ENCODE assay signal across 2 cellular contexts in the genomic region with DNA sequence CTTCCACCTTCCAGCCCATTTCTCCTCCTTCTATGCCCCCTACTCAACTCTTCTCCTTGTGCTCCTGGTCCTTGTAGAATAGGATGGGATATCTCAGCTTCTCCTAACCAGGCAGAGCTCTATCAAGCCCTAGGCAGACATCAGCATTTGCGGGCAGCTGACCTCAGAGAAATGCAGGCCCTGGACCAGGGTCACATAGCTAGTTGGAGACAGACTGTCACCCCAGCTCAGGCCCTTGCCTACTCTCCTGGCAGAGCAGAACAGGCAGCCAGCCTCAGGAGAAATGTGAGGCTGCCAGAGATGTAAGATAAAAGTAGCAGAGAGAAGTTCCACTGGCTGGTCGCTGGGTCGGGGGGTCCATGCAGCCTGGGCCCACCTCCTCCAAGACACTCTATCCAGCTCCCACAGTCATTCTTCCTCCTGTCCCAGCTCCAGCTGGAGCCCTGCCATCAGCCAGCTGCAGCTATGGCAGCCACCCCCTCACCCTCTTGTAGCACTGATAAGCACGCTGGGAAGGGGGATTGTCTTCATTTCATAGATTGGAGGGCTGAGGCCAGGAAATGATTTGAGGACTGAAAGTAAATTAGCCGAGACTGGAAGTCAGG.
TF ChIP-seq lines count a peak whose summit lies in the region.

No MANE protein-coding gene starts in this region.

TF ChIP-seq in liver, 16 proteins besides CTCF, POLR2A, EP300 and RAD21:
- TF ChIP-seq SP1 (IDR thresholded peaks at IDR 0.05): no peak
- TF ChIP-seq, protein P1, sequence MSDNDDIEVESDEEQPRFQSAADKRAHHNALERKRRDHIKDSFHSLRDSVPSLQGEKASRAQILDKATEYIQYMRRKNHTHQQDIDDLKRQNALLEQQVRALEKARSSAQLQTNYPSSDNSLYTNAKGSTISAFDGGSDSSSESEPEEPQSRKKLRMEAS (IDR thresholded peaks at IDR 0.05): no peak
- peak; percentile 59 for TF ChIP-seq YY1 (IDR thresholded peaks at IDR 0.05)
- TF ChIP-seq RXRA (IDR thresholded peaks at IDR 0.05): no peak
- TF ChIP-seq HNF4A (conservative IDR thresholded peaks at IDR 0.05): no peak
- no peak for TF ChIP-seq ATF3 (IDR thresholded peaks at IDR 0.05)
- TF ChIP-seq TAF1 (conservative IDR thresholded peaks at IDR 0.05): no peak
- no peak for TF ChIP-seq FOXA1 (IDR thresholded peaks at IDR 0.05)
- no peak for TF ChIP-seq GABPA (IDR thresholded peaks at IDR 0.05 in 1 of 2, conservative IDR thresholded peaks at IDR 0.05 in 1 of 2)
- no peak for TF ChIP-seq HNF4G (IDR thresholded peaks at IDR 0.05)
- TF ChIP-seq NR2F2 (IDR thresholded peaks at IDR 0.05): no peak
- peak in 1 of 2 donors; percentile 62 for TF ChIP-seq EGR1 (IDR thresholded peaks at IDR 0.05; ENCODE audit: low read depth in 2 of 2)
- TF ChIP-seq, protein P2, sequence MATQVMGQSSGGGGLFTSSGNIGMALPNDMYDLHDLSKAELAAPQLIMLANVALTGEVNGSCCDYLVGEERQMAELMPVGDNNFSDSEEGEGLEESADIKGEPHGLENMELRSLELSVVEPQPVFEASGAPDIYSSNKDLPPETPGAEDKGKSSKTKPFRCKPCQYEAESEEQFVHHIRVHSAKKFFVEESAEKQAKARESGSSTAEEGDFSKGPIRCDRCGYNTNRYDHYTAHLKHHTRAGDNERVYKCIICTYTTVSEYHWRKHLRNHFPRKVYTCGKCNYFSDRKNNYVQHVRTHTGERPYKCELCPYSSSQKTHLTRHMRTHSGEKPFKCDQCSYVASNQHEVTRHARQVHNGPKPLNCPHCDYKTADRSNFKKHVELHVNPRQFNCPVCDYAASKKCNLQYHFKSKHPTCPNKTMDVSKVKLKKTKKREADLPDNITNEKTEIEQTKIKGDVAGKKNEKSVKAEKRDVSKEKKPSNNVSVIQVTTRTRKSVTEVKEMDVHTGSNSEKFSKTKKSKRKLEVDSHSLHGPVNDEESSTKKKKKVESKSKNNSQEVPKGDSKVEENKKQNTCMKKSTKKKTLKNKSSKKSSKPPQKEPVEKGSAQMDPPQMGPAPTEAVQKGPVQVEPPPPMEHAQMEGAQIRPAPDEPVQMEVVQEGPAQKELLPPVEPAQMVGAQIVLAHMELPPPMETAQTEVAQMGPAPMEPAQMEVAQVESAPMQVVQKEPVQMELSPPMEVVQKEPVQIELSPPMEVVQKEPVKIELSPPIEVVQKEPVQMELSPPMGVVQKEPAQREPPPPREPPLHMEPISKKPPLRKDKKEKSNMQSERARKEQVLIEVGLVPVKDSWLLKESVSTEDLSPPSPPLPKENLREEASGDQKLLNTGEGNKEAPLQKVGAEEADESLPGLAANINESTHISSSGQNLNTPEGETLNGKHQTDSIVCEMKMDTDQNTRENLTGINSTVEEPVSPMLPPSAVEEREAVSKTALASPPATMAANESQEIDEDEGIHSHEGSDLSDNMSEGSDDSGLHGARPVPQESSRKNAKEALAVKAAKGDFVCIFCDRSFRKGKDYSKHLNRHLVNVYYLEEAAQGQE (IDR thresholded peaks at IDR 0.05): no peak
- TF ChIP-seq JUND (IDR thresholded peaks at IDR 0.05): no peak
- no peak for TF ChIP-seq FOXA2 (IDR thresholded peaks at IDR 0.05)
- no peak for TF ChIP-seq ZBTB33 (IDR thresholded peaks at IDR 0.05)

TF ChIP-seq in HepG2, 621 proteins besides CTCF, POLR2A, EP300 and RAD21:
- TF ChIP-seq KLF9 (CRISPR knock-in tag; IDR thresholded peaks at IDR 0.05; ENCODE audit: low read depth) (no peak), ZNF558 (CRISPR knock-in tag; IDR thresholded peaks at IDR 0.05; ENCODE audit: borderline replicate concordance) (no peak), MBD4 (IDR thresholded peaks at IDR 0.05; ENCODE audit: borderline replicate concordance, low read length) (no peak)
